ENCODE assay signal across 2 cellular contexts in genomic region chr21:32757804-32758203, GRCh38.
TF ChIP-seq lines count a peak whose summit lies in the region.

No MANE protein-coding gene starts in this region.

TF ChIP-seq in GM12878, 131 proteins besides CTCF, POLR2A, EP300 and RAD21:
- TF ChIP-seq CEBPZ (IDR thresholded peaks at IDR 0.05; ENCODE audit: low read depth, low read length) (no peak), JUND (IDR thresholded peaks at IDR 0.05; ENCODE audit: low read depth, low read length) (no peak), SP1 (IDR thresholded peaks at IDR 0.05; ENCODE audit: low read depth, low read length) (no peak), SREBF2 (IDR thresholded peaks at IDR 0.05; ENCODE audit: low read length) (no peak), POLR2AphosphoS5 (IDR thresholded peaks at IDR 0.05; ENCODE audit: low read length) (0 out of 2 replicates have a peak, but pooled peaks have one; percentile 33), BMI1 (IDR thresholded peaks at IDR 0.05; ENCODE audit: borderline replicate concordance) (no peak), NBN (IDR thresholded peaks at IDR 0.05) (no peak)

TF ChIP-seq in SK-N-SH treated with all-trans-retinoic acid at 6 μM for 48 hours, 23 proteins besides CTCF, POLR2A, EP300 and RAD21:
- TF ChIP-seq ZNF565 (CRISPR knock-in tag; conservative IDR thresholded peaks at IDR 0.05; ENCODE audit: low read depth) (no peak), TCF4 (CRISPR knock-in tag; IDR thresholded peaks at IDR 0.05; ENCODE audit: borderline replicate concordance) (no peak), ZNF8 (CRISPR knock-in tag; IDR thresholded peaks at IDR 0.05) (no peak), ZNF70 (CRISPR knock-in tag; IDR thresholded peaks at IDR 0.05) (no peak), CSDC2 (CRISPR knock-in tag; IDR thresholded peaks at IDR 0.05) (no peak)
TF ChIP-seq in SK-N-SH treated with all-trans-retinoic acid at 6 μM for 48 hours: peak in this region for 0.
